ENCODE assay signal across 1 cellular context in the genomic region with DNA sequence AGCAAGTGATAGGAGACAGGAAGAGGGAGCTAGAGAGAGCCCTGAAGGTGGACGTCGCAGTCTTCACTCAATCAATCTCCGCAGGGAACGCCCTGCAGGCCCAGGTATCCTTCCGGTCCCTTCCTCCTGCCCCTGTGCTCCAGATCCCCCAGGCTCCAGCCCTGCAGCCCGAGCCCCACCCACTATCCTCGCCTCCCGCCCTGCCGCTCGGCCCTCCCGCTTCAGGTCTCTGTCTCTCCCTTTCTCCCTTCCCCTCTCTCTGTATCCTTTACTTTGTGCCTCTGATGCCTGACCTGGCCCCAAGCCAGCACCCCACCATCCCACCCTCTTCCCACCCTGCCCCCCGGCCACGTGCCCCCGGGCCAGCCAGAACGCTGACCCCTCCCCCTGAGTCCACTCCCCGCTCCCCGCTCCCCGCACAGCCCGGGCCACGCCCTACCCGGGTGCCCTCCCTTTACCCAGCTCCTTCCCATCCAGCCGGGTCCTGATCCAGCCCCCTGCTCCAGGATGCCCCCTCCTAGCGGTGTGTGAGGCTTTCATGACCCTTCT.
TF ChIP-seq lines count a peak whose summit lies in the region.

No MANE protein-coding gene starts in this region.

TF ChIP-seq in HepG2, 621 proteins besides CTCF, POLR2A, EP300 and RAD21 (continued from another document):
- TF ChIP-seq ZNF839 (CRISPR knock-in tag; IDR thresholded peaks at IDR 0.05; ENCODE audit: borderline replicate concordance) (0 out of 2 replicates have a peak, but pooled peaks have one; percentile 58), ESRRA (CRISPR knock-in tag; IDR thresholded peaks at IDR 0.05; ENCODE audit: low read depth) (no peak), GABPB1 (CRISPR knock-in tag; IDR thresholded peaks at IDR 0.05) (peak; percentile 63), HHEX (CRISPR knock-in tag; IDR thresholded peaks at IDR 0.05) (no peak), PTBP1 (IDR thresholded peaks at IDR 0.05; ENCODE audit: low read depth, low read length, poor library complexity, severe bottlenecking) (no peak)
- TF ChIP-seq, protein P1, sequence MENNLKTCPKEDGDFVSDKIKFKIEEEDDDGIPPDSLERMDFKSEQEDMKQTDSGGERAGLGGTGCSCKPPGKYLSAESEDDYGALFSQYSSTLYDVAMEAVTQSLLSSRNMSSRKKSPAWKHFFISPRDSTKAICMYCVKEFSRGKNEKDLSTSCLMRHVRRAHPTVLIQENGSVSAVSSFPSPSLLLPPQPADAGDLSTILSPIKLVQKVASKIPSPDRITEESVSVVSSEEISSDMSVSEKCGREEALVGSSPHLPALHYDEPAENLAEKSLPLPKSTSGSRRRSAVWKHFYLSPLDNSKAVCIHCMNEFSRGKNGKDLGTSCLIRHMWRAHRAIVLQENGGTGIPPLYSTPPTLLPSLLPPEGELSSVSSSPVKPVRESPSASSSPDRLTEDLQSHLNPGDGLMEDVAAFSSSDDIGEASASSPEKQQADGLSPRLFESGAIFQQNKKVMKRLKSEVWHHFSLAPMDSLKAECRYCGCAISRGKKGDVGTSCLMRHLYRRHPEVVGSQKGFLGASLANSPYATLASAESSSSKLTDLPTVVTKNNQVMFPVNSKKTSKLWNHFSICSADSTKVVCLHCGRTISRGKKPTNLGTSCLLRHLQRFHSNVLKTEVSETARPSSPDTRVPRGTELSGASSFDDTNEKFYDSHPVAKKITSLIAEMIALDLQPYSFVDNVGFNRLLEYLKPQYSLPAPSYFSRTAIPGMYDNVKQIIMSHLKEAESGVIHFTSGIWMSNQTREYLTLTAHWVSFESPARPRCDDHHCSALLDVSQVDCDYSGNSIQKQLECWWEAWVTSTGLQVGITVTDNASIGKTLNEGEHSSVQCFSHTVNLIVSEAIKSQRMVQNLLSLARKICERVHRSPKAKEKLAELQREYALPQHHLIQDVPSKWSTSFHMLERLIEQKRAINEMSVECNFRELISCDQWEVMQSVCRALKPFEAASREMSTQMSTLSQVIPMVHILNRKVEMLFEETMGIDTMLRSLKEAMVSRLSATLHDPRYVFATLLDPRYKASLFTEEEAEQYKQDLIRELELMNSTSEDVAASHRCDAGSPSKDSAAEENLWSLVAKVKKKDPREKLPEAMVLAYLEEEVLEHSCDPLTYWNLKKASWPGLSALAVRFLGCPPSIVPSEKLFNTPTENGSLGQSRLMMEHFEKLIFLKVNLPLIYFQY (CRISPR knock-in tag; IDR thresholded peaks at IDR 0.05; ENCODE audit: borderline replicate concordance), result 0 out of 2 replicates have a peak, but pooled peaks have one; percentile 9
- TF ChIP-seq, protein P2, sequence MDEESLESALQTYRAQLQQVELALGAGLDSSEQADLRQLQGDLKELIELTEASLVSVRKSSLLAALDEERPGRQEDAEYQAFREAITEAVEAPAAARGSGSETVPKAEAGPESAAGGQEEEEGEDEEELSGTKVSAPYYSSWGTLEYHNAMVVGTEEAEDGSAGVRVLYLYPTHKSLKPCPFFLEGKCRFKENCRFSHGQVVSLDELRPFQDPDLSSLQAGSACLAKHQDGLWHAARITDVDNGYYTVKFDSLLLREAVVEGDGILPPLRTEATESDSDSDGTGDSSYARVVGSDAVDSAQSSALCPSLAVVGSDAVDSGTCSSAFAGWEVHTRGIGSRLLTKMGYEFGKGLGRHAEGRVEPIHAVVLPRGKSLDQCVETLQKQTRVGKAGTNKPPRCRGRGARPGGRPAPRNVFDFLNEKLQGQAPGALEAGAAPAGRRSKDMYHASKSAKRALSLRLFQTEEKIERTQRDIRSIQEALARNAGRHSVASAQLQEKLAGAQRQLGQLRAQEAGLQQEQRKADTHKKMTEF (CRISPR knock-in tag; IDR thresholded peaks at IDR 0.05), result 0 out of 2 replicates have a peak, but pooled peaks have one; percentile 14
